Comparison of ENCODE assay signal across 1 cellular context in the genomic region with DNA sequence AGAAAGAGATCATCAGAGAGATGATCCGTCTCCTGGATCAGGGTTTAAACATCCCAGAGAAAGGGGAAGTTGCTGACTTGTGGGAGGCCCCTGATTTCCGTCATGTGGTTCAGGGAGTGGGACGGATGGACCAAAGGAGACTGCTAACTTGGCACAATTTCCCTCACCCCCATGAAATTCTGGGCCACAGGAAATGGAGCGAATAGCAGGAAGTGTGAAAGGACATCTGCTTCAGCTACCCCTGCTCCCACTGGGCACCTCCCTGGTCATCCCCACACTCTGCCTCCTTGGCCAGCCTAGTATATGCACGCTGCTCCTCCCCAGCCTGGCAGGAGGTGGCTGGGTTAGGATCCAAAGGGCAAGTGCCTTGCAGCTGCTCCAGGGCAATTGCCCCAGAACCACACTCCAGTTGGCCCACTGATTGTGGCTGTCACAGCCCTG.
TF ChIP-seq lines count a peak whose summit lies in the region.

No MANE protein-coding gene starts in this region.

TF ChIP-seq in GM23338, 12 proteins besides CTCF, POLR2A, EP300 and RAD21 (continued from another document):
- TF ChIP-seq, protein P1, sequence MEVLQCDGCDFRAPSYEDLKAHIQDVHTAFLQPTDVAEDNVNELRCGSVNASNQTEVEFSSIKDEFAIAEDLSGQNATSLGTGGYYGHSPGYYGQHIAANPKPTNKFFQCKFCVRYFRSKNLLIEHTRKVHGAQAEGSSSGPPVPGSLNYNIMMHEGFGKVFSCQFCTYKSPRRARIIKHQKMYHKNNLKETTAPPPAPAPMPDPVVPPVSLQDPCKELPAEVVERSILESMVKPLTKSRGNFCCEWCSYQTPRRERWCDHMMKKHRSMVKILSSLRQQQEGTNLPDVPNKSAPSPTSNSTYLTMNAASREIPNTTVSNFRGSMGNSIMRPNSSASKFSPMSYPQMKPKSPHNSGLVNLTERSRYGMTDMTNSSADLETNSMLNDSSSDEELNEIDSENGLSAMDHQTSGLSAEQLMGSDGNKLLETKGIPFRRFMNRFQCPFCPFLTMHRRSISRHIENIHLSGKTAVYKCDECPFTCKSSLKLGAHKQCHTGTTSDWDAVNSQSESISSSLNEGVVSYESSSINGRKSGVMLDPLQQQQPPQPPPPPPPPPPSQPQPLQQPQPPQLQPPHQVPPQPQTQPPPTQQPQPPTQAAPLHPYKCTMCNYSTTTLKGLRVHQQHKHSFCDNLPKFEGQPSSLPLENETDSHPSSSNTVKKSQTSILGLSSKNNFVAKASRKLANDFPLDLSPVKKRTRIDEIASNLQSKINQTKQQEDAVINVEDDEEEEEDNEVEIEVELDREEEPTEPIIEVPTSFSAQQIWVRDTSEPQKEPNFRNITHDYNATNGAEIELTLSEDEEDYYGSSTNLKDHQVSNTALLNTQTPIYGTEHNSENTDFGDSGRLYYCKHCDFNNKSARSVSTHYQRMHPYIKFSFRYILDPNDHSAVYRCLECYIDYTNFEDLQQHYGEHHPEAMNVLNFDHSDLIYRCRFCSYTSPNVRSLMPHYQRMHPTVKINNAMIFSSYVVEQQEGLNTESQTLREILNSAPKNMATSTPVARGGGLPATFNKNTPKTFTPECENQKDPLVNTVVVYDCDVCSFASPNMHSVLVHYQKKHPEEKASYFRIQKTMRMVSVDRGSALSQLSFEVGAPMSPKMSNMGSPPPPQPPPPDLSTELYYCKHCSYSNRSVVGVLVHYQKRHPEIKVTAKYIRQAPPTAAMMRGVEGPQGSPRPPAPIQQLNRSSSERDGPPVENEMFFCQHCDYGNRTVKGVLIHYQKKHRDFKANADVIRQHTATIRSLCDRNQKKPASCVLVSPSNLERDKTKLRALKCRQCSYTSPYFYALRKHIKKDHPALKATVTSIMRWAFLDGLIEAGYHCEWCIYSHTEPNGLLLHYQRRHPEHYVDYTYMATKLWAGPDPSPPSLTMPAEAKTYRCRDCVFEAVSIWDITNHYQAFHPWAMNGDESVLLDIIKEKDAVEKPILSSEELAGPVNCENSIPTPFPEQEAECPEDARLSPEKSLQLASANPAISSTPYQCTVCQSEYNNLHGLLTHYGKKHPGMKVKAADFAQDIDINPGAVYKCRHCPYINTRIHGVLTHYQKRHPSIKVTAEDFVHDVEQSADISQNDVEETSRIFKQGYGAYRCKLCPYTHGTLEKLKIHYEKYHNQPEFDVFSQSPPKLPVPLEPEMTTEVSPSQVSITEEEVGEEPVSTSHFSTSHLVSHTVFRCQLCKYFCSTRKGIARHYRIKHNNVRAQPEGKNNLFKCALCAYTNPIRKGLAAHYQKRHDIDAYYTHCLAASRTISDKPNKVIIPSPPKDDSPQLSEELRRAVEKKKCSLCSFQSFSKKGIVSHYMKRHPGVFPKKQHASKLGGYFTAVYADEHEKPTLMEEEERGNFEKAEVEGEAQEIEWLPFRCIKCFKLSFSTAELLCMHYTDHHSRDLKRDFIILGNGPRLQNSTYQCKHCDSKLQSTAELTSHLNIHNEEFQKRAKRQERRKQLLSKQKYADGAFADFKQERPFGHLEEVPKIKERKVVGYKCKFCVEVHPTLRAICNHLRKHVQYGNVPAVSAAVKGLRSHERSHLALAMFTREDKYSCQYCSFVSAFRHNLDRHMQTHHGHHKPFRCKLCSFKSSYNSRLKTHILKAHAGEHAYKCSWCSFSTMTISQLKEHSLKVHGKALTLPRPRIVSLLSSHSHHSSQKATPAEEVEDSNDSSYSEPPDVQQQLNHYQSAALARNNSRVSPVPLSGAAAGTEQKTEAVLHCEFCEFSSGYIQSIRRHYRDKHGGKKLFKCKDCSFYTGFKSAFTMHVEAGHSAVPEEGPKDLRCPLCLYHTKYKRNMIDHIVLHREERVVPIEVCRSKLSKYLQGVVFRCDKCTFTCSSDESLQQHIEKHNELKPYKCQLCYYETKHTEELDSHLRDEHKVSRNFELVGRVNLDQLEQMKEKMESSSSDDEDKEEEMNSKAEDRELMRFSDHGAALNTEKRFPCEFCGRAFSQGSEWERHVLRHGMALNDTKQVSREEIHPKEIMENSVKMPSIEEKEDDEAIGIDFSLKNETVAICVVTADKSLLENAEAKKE (CRISPR knock-in tag; IDR thresholded peaks at IDR 0.05), result no peak
- TF ChIP-seq EZH2phosphoT487 (IDR thresholded peaks at IDR 0.05; ENCODE audit: unreplicated experiment), result no peak
- TF ChIP-seq STAT1 (IDR thresholded peaks at IDR 0.05; ENCODE audit: unreplicated experiment), result no peak
- no peak for TF ChIP-seq ZNF331 (CRISPR knock-in tag; IDR thresholded peaks at IDR 0.05; ENCODE audit: low read depth)
- TF ChIP-seq JUNB (IDR thresholded peaks at IDR 0.05; ENCODE audit: unreplicated experiment), result no peak
- TF ChIP-seq ZNF114 (CRISPR knock-in tag; IDR thresholded peaks at IDR 0.05), result no peak
- TF ChIP-seq, protein P2, sequence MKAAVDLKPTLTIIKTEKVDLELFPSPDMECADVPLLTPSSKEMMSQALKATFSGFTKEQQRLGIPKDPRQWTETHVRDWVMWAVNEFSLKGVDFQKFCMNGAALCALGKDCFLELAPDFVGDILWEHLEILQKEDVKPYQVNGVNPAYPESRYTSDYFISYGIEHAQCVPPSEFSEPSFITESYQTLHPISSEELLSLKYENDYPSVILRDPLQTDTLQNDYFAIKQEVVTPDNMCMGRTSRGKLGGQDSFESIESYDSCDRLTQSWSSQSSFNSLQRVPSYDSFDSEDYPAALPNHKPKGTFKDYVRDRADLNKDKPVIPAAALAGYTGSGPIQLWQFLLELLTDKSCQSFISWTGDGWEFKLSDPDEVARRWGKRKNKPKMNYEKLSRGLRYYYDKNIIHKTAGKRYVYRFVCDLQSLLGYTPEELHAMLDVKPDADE (IDR thresholded peaks at IDR 0.05), result no peak
- TF ChIP-seq NANOG (IDR thresholded peaks at IDR 0.05; ENCODE audit: borderline replicate concordance), result no peak
